8 cellular contexts compared by ENCODE assay signal in the genomic region with DNA sequence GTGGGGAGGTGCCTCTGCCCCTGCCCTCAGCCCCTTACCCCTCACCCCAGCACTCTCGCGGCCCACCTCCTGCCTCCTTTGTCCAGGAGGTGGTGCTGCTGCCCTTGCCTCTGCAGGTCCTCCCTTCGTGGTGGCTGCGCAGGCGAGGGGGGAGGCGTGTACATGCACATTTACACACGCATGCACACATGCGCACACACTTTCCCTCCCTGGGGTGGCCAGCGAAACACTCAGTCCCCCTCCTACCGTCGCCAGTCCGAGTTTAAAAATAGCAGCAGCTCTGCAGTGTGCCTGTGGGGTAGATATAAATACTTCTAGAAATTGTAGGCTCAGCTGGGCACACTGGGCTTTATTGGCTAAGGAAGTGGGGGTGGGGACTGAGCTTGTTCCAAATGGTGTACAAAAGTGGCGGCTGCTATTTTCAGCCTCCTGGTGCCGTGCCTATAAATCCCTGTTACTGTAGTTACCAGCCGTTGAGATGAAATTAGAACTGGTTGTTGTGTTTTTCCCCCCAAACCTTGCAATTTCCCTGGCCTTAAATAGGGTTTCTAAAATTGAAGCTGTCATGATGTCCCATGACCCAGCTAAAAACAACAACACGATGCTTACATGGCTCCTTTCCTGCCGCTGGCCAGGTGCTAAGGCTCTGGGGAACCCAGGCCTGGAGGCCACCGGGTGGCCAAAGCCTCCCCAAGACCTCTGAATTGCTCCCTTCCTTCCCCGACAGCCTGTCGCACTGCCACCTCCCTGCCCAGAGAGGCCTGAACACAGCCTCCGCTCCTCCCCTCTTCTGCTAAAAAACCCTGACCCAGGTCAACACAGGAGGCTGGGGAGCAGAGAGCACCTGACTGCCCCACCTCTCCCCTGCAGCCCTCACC. TPM values are rescaled to one million over a fixed set of nuclear protein-coding genes. Genes with fewer than 3 reads are reported as not detected.
A peak's percentile ranks its signal among the peaks of the same experiment; 100 is the strongest.
DNase-seq lines count a peak whose midpoint lies in the region; ATAC-seq and TF ChIP-seq lines count a peak whose summit lies in the region.

No MANE protein-coding gene starts in this region.

- peak; percentile 20 for TF ChIP-seq CTCF in colonic mucosa (IDR thresholded peaks at IDR 0.05)

- H3K36me3 ChIP-seq in colonic mucosa (peaks cover 11% of the 10 kb centered on the region), mucosa of rectum (ENCODE audit: control insufficient read depth in 2 of 2, insufficient read depth in 2 of 2, low read length in 2 of 2) (peaks cover 44 to 57% of the 10 kb centered on the region in 2 donors)

- H3K9ac ChIP-seq in colonic mucosa (ENCODE audit: low read depth in 2 of 2, low read length in 2 of 2): no peak overlapping the region
- no peak overlapping the region for H3K9ac ChIP-seq in mucosa of rectum (ENCODE audit: low read depth in 1 of 2, low read length in 2 of 2)

- intact Hi-C loops in colonic mucosa (cut with DNase I): no loop called here

- no peak for ATAC-seq in GM21515 (IDR thresholded peaks at IDR 0.05; ENCODE audit: unreplicated experiment)
- ATAC-seq in GM19397 (IDR thresholded peaks at IDR 0.05; ENCODE audit: unreplicated experiment): no peak
- no peak for ATAC-seq in HG02973 (IDR thresholded peaks at IDR 0.05; ENCODE audit: unreplicated experiment)

- H3K4me3 ChIP-seq in colonic mucosa: no peak overlapping the region
- H3K4me3 ChIP-seq in mucosa of rectum (ENCODE audit: low read length in 2 of 2): no peak overlapping the region

- H3K27me3 ChIP-seq in colonic mucosa (no peaks in the 10 kb centered on the region), mucosa of rectum (ENCODE audit: control insufficient read depth in 2 of 2, insufficient read depth in 2 of 2, low read length in 2 of 2) (no peaks in the 10 kb centered on the region)

- DNase-seq in AG08395 (ENCODE audit: low spot score) (peak; percentile 78), NCI-H1694 (lab: John Stamatoyannopoulos, UW) (peak; percentile 38), colonic mucosa (peak; percentile 29), LoVo (ENCODE audit: low spot score) (no peak)

- no peak overlapping the region for H3K27ac ChIP-seq in colonic mucosa
- peak overlapping the region; percentile 33 to 44 for H3K27ac ChIP-seq in mucosa of rectum (ENCODE audit: low read depth in 2 of 2, low read length in 2 of 2)

- H3K4me1 ChIP-seq in colonic mucosa: no peaks in the 10 kb centered on the region
- H3K4me1 ChIP-seq in mucosa of rectum (ENCODE audit: control insufficient read depth in 2 of 2, insufficient read depth in 2 of 2, low read length in 2 of 2): no peaks in the 10 kb centered on the region

- H3K9me3 ChIP-seq in colonic mucosa: no peaks in the 10 kb centered on the region
- H3K9me3 ChIP-seq in mucosa of rectum (ENCODE audit: control insufficient read depth in 2 of 2, low read length in 2 of 2): no peaks in the 10 kb centered on the region

RNA-seq across cellular contexts. Expression of gene PICK1, which starts 12.4 kb away (rescaled TPM):
- total RNA-seq in colonic mucosa: 10 to 100 TPM; 27.6 to 47.2 TPM

RNA-seq across cellular contexts. Expression of gene SLC16A8, which starts 14.4 kb away (rescaled TPM):
- total RNA-seq in colonic mucosa: under 1 TPM in 1 of 2 donors, not detected in 1; 0.27 TPM

RNA-seq across cellular contexts. Expression of gene BAIAP2L2, which starts 40.9 kb away (rescaled TPM):
- 10 to 100 TPM; 59.1 to 76.6 TPM for total RNA-seq in colonic mucosa
